8 cellular contexts compared by ENCODE assay signal in the genomic region with DNA sequence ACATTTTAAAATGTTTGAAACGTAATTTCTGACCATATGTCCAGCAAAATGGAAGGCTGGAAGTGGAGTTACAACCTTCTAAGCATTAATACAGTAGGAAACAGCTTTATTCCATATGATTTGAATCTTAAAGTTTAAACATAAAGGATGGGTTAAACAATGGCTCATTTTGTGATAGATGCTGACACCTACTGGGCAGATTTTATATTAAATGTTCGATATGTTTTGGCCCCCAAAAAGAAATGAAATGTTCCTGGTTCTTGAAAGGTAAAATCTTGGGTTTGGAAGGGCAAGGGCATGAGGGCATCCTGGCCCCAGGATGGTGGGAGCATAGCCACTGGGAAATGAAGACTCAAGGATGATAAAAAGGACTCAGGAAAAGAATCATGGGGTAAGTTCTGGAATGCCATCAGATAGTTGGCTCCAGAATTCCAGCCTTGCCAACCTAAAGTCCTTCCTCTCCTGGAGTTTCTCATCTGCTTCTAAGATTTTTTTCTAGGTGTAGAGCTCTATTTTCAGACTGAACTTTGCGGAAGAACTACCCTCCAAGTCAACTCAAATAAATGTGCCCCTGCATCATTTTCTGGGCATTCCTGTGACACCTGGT. TPM values are rescaled to one million over a fixed set of nuclear protein-coding genes. Genes with fewer than 3 reads are reported as not detected.
A peak's percentile ranks its signal among the peaks of the same experiment; 100 is the strongest.
DNase-seq lines count a peak whose midpoint lies in the region; ATAC-seq and TF ChIP-seq lines count a peak whose summit lies in the region.

No MANE protein-coding gene starts in this region.

- H3K9me3 ChIP-seq in gastrocnemius medialis, result no peaks in the 10 kb centered on the region

- no peak overlapping the region for H3K27ac ChIP-seq in gastrocnemius medialis

- no peak for DNase-seq in AG10803 (ENCODE audit: low read depth)
- no peak for DNase-seq in GM13977 (ENCODE audit: low spot score)
- peak; percentile 7 for DNase-seq in RPMI7951 (ENCODE audit: low read depth)
- peak; percentile 10 for DNase-seq in glomerular visceral epithelial cell (ENCODE audit: extremely low spot score)
- no peak for DNase-seq in MV-4-11 (lab: John Stamatoyannopoulos, UW)
- no peak for DNase-seq in NCI-H1436 treated with DMSO at 0.1 percent for 48 hours (lab: John Stamatoyannopoulos, UW)
- DNase-seq in midbrain (lab: John Stamatoyannopoulos, UW), result no peak
- no peak for DNase-seq in gastrocnemius medialis

- in situ Hi-C loops in GM13977 (cut with MboI; ENCODE audit: low pct_unique_long_range_greater_than_20kb, low sequenced_read_pairs, unreplicated experiment) (no loop called here), gastrocnemius medialis (cut with MboI; ENCODE audit: low sequenced_read_pairs in 4 of 4) (no loop called here)

- TF ChIP-seq CTCF in AG10803 (conservative IDR thresholded peaks at IDR 0.05; ENCODE audit: low read length) (peak; percentile 42), GM13977 (IDR thresholded peaks at IDR 0.05; ENCODE audit: extremely low read depth, insufficient read depth, missing control alignments) (peak; percentile 39), gastrocnemius medialis (IDR thresholded peaks at IDR 0.05 in 4 of 5, conservative IDR thresholded peaks at IDR 0.05 in 1 of 5) (peak in 1 of 5 experiments; percentile 10)

- no peak for ATAC-seq in gastrocnemius medialis

- no peaks in the 10 kb centered on the region for H3K36me3 ChIP-seq in gastrocnemius medialis

- H3K27me3 ChIP-seq in gastrocnemius medialis, result no peaks in the 10 kb centered on the region

- H3K4me3 ChIP-seq in AG10803 (ENCODE audit: low read length), result no peak overlapping the region
- no peak overlapping the region for H3K4me3 ChIP-seq in gastrocnemius medialis

- no peaks in the 10 kb centered on the region for H3K4me1 ChIP-seq in gastrocnemius medialis

- TF ChIP-seq POLR2A in gastrocnemius medialis (IDR thresholded peaks at IDR 0.05), result no peak

- intact Hi-C loops in gastrocnemius medialis (cut with DNase I; ENCODE audit: low total_unique reads), result no loop called here

RNA-seq across cellular contexts. Expression of gene SLC35G1, which starts 34.6 kb away (rescaled TPM):
- 3.7 and 4.2 TPM in 2 replicates for total RNA-seq in RPMI7951 (2014; rRNA removed; shearing (Covaris generic))
- 1 to 10 TPM in 2 of 4 donors, under 1 TPM in 2; 0.78 to 3.4 (median 0.97) TPM for total RNA-seq in gastrocnemius medialis

Comparison
In these comparisons a context has a peak if more than half of its experiments do, and no peak if none do; other contexts are left out.
1. DNase-seq: peak in RPMI7951 (single experiment) and glomerular visceral epithelial cell (single experiment); none in AG10803 (single experiment), GM13977 (single experiment), MV-4-11 (single experiment), NCI-H1436 treated with DMSO at 0.1 percent for 48 hours (single experiment), midbrain (single experiment) and gastrocnemius medialis (0 of 2).